Comparison of ENCODE assay signal across 20 cellular contexts in genomic region chr3:158330820-158331219, GRCh38.
A peak's percentile ranks its signal among the peaks of the same experiment; 100 is the strongest.
DNase-seq lines count a peak whose midpoint lies in the region; ATAC-seq, FAIRE-seq and TF ChIP-seq lines count a peak whose summit lies in the region.
"Had no signal": no experiment of that assay in that cellular context is flagged by ENCODE, and none has a peak within 500 bp of the region (broad histone marks: within the 10 kb centered on the region; RNA-seq: fewer than 3 reads in every experiment).

No MANE protein-coding gene starts in this region.

- no peak for DNase-seq in activated naive CD4-positive, alpha-beta T cell treated with anti-CD3 and anti-CD28 coated beads, Interleukin-2, amount 50 U/mL, for 16 hours
- DNase-seq in RWPE2 (ENCODE audit: low spot score): no peak
- peak; percentile 22 for DNase-seq in fibroblast of pulmonary artery (ENCODE audit: low read depth)
- peak; percentile 5 for DNase-seq in small intestine
- DNase-seq in GDM1 (lab: John Stamatoyannopoulos, UW): no peak
- DNase-seq: activated naive CD8-positive, alpha-beta T cell treated with anti-CD3 and anti-CD28 coated beads, Interleukin-2, amount 50 U/mL, for 24 hours; CD4-positive, alpha-beta T cell; DMS53; HFFc6; left ventricle myocardium superior; MV-4-11; NCI-H1930; stimulated activated CD4-positive, alpha-beta T cell treated with anti-CD3 and anti-CD28 coated beads, Interleukin-15, amount 100 ng/mL, for 24 hours had no signal

- H3K4me3 ChIP-seq in RWPE2 (ENCODE audit: severe bottlenecking): no peak overlapping the region
- no peak overlapping the region for H3K4me3 ChIP-seq in fibroblast of pulmonary artery (replicated peaks; ENCODE audit: low read depth, low read length)
- H3K4me3 ChIP-seq in small intestine (ENCODE audit: low read depth in 1 of 2, low read length in 2 of 2): no peak overlapping the region
- H3K4me3 ChIP-seq: cardiac muscle cell, vagina had no signal

- H3K36me3 ChIP-seq in RWPE2 (ENCODE audit: low read depth): no peaks in the 10 kb centered on the region
- H3K36me3 ChIP-seq in small intestine (ENCODE audit: control insufficient read depth in 2 of 2, insufficient read depth in 2 of 2, low read length in 2 of 2): no peaks in the 10 kb centered on the region
- H3K36me3 ChIP-seq: cardiac muscle cell, right atrium auricular region, vagina had no signal

- H3K27ac ChIP-seq in RWPE2 (ENCODE audit: poor library complexity, severe bottlenecking): no peak overlapping the region
- no peak overlapping the region for H3K27ac ChIP-seq in small intestine (ENCODE audit: low read depth in 1 of 2, low read length in 1 of 2)
- H3K27ac ChIP-seq: cardiac muscle cell, right atrium auricular region, vagina had no signal

- H3K9me3 ChIP-seq in RWPE2 (ENCODE audit: severe bottlenecking): no peaks in the 10 kb centered on the region
- no peaks in the 10 kb centered on the region for H3K9me3 ChIP-seq in small intestine (ENCODE audit: control insufficient read depth, low read depth)
- H3K9me3 ChIP-seq: right atrium auricular region, vagina had no signal

- H3K4me1 ChIP-seq in RWPE2 (ENCODE audit: insufficient read depth, poor library complexity, severe bottlenecking) (no peaks in the 10 kb centered on the region), small intestine (ENCODE audit: control insufficient read depth in 2 of 2, insufficient read depth in 1 of 2, low read depth in 1 of 2, low read length in 1 of 2) (no peaks in the 10 kb centered on the region)
- H3K4me1 ChIP-seq: right atrium auricular region, vagina had no signal

- peaks cover 19% of the 10 kb centered on the region for H3K36me3 Mint-ChIP-seq in activated naive CD4-positive, alpha-beta T cell treated with anti-CD3 and anti-CD28 coated beads, Interleukin-2, amount 50 U/mL, for 24 hours

- H3K27ac Mint-ChIP-seq in activated naive CD4-positive, alpha-beta T cell treated with anti-CD3 and anti-CD28 coated beads, Interleukin-2, amount 50 U/mL, for 24 hours: peak overlapping the region; percentile 55
- H3K27ac Mint-ChIP-seq: activated naive CD8-positive, alpha-beta T cell treated with anti-CD3 and anti-CD28 coated beads, Interleukin-2, amount 50 U/mL, for 24 hours; CD4-positive, alpha-beta T cell; HFFc6 had no signal

- 35 to 60% (median 43%) methylated on average over 1 of the region's 1 CpG for WGBS in small intestine, 3 donors

- H3K4me1 Mint-ChIP-seq in activated naive CD4-positive, alpha-beta T cell treated with anti-CD3 and anti-CD28 coated beads, Interleukin-2, amount 50 U/mL, for 24 hours: peaks cover 7% of the 10 kb centered on the region
- H3K4me1 Mint-ChIP-seq: activated naive CD8-positive, alpha-beta T cell treated with anti-CD3 and anti-CD28 coated beads, Interleukin-2, amount 50 U/mL, for 24 hours had no signal

- H3K27me3 Mint-ChIP-seq in activated naive CD4-positive, alpha-beta T cell treated with anti-CD3 and anti-CD28 coated beads, Interleukin-2, amount 50 U/mL, for 24 hours: no peaks in the 10 kb centered on the region
- H3K27me3 Mint-ChIP-seq: activated naive CD8-positive, alpha-beta T cell treated with anti-CD3 and anti-CD28 coated beads, Interleukin-2, amount 50 U/mL, for 24 hours; CD4-positive, alpha-beta T cell had no signal

- FAIRE-seq in small intestine (lab: Jason Lieb, UNC): no peak

- ATAC-seq in RWPE2 (ENCODE audit: low read depth): peak; percentile 45; the same call in 1 of the 3 replicates
- no peak for ATAC-seq in HG03432 (IDR thresholded peaks at IDR 0.05; ENCODE audit: unreplicated experiment)
- no peak for ATAC-seq in HG03159 (IDR thresholded peaks at IDR 0.05; ENCODE audit: unreplicated experiment)
- ATAC-seq: activated CD4-positive, CD25-positive, alpha-beta regulatory T cell treated with anti-CD3 and anti-CD28 coated beads, Interleukin-2, amount 50 U/mL, for 24 hours; activated naive CD8-positive, alpha-beta T cell treated with anti-CD3 and anti-CD28 coated beads, Interleukin-2, amount 50 U/mL, for 24 hours; left ventricle myocardium superior had no signal

- H3K9me3 Mint-ChIP-seq in activated naive CD4-positive, alpha-beta T cell treated with anti-CD3 and anti-CD28 coated beads, Interleukin-2, amount 50 U/mL, for 24 hours: no peaks in the 10 kb centered on the region
- H3K9me3 Mint-ChIP-seq: HFFc6 had no signal

- H3K27me3 ChIP-seq in RWPE2 (ENCODE audit: insufficient read depth, poor library complexity, severe bottlenecking): no peaks in the 10 kb centered on the region
- no peaks in the 10 kb centered on the region for H3K27me3 ChIP-seq in small intestine (ENCODE audit: control insufficient read depth in 2 of 2, insufficient read depth in 2 of 2, low read length in 2 of 2)
- H3K27me3 ChIP-seq: cardiac muscle cell, right atrium auricular region, vagina had no signal

- no peak overlapping the region for H3K4me3 Mint-ChIP-seq in activated naive CD4-positive, alpha-beta T cell treated with anti-CD3 and anti-CD28 coated beads, Interleukin-2, amount 50 U/mL, for 24 hours
- H3K4me3 Mint-ChIP-seq: activated naive CD8-positive, alpha-beta T cell treated with anti-CD3 and anti-CD28 coated beads, Interleukin-2, amount 50 U/mL, for 24 hours; CD4-positive, alpha-beta T cell had no signal

- TF ChIP-seq CTCF in RWPE2 (IDR thresholded peaks at IDR 0.05; ENCODE audit: poor library complexity, severe bottlenecking): no peak
- no peak for TF ChIP-seq CTCF in fibroblast of pulmonary artery (IDR thresholded peaks at IDR 0.05; ENCODE audit: low read length, missing control alignments)

Comparison
In these comparisons a context has a peak if more than half of its experiments do, and no peak if none do; other contexts are left out.
1. DNase-seq: peak in fibroblast of pulmonary artery (single experiment) and small intestine (single experiment); none in activated naive CD4-positive, alpha-beta T cell treated with anti-CD3 and anti-CD28 coated beads, Interleukin-2, amount 50 U/mL, for 16 hours (single experiment), RWPE2 (single experiment) and GDM1 (single experiment).